8 cellular contexts compared by ENCODE assay signal in genomic region chr9:75087279-75087823, GRCh38. TPM values are rescaled to one million over a fixed set of nuclear protein-coding genes. Genes with fewer than 3 reads are reported as not detected.
DNase-seq lines count a peak whose midpoint lies in the region; ATAC-seq and TF ChIP-seq lines count a peak whose summit lies in the region.

No MANE protein-coding gene starts in this region.

- H3K36me3 Mint-ChIP-seq in activated T-cell treated with anti-CD3 and anti-CD28 coated beads, Interleukin-2, amount 50 U/mL, for 72 hours (ENCODE audit: insufficient read depth in 2 of 2): peaks cover 5 to 6% of the 10 kb centered on the region in 2 donors

- H3K4me3 ChIP-seq in fibroblast of villous mesenchyme (ENCODE audit: low read depth, low read length) (peak overlapping the region; percentile 90), ovary (peak overlapping the region; percentile 94)

- TF ChIP-seq CTCF in fibroblast of villous mesenchyme (IDR thresholded peaks at IDR 0.05; ENCODE audit: insufficient read depth, low read depth, low read length) (no peak), ovary (IDR thresholded peaks at IDR 0.05) (no peak)

- peak overlapping the region; percentile 93 to 98 for H3K4me3 Mint-ChIP-seq in activated T-cell treated with anti-CD3 and anti-CD28 coated beads, Interleukin-2, amount 50 U/mL, for 72 hours

- no peak for TF ChIP-seq EP300 in ovary (IDR thresholded peaks at IDR 0.05)

- WGBS in ovary, 3 donors: 2 to 12% (median 6%) methylated on average over 20 of the region's 20 CpGs

- ATAC-seq in HG02610 (IDR thresholded peaks at IDR 0.05; ENCODE audit: unreplicated experiment): peak; percentile 19
- ATAC-seq in activated T-cell treated with anti-CD3 and anti-CD28 coated beads, Interleukin-2, amount 50 U/mL, for 72 hours (replicated peaks in 1 of 2): no peak

- peak overlapping the region; percentile 86 to 97 for H3K27ac ChIP-seq in ovary

- intact Hi-C loops in ovary (cut with DNase I): loop anchor here in 1 of 4 donors (10.0 kb wide), 1 partner anchor 133 kb away; the partner anchor contains the start of gene C9orf40

- no peaks in the 10 kb centered on the region for H3K27me3 Mint-ChIP-seq in activated T-cell treated with anti-CD3 and anti-CD28 coated beads, Interleukin-2, amount 50 U/mL, for 72 hours (ENCODE audit: low read depth)

- peaks cover 13% of the 10 kb centered on the region for H3K4me1 ChIP-seq in ovary (ENCODE audit: insufficient read depth)

- H3K9me3 Mint-ChIP-seq in activated T-cell treated with anti-CD3 and anti-CD28 coated beads, Interleukin-2, amount 50 U/mL, for 72 hours: no peaks in the 10 kb centered on the region

- no peaks in the 10 kb centered on the region for H3K27me3 ChIP-seq in ovary

- DNase-seq in SIG-M5 treated with dmso at 0.1 percent for 504 hours (lab: John Stamatoyannopoulos, UW; ENCODE audit: unreplicated experiment) (peak; percentile 8), SIG-M5 (lab: John Stamatoyannopoulos, UW) (no peak), NCI-H2196 (lab: John Stamatoyannopoulos, UW; ENCODE audit: unreplicated experiment) (peak; percentile 11), fibroblast of villous mesenchyme (ENCODE audit: low read depth) (peak; percentile 68), ovary (peak in 3 of 5 donors; percentile 43 to 51 (median 46)), NCI-H128 (lab: John Stamatoyannopoulos, UW; ENCODE audit: unreplicated experiment) (no peak)
- peak; percentile 51 to 57 for DNase-seq in activated T-cell treated with anti-CD3 and anti-CD28 coated beads, Interleukin-2, amount 50 U/mL, for 72 hours

- H3K4me1 Mint-ChIP-seq in activated T-cell treated with anti-CD3 and anti-CD28 coated beads, Interleukin-2, amount 50 U/mL, for 72 hours (ENCODE audit: low read depth): peaks cover 67% of the 10 kb centered on the region

- peak overlapping the region; percentile 97 for H3K27ac Mint-ChIP-seq in activated T-cell treated with anti-CD3 and anti-CD28 coated beads, Interleukin-2, amount 50 U/mL, for 72 hours

- TF ChIP-seq POLR2A in ovary (IDR thresholded peaks at IDR 0.05): no peak

- H3K9me3 ChIP-seq in ovary: no peaks in the 10 kb centered on the region

- no peaks in the 10 kb centered on the region for H3K36me3 ChIP-seq in ovary

RNA-seq across cellular contexts. Expression of gene NMRK1, which starts 0.6 kb away (rescaled TPM):
- total RNA-seq in activated T-cell treated with anti-CD3 and anti-CD28 coated beads, Interleukin-2, amount 50 U/mL, for 72 hours: 10 to 100 TPM; 41.0 to 59.3 TPM
- 8.6 and 11.9 TPM in 2 replicates for total RNA-seq in fibroblast of villous mesenchyme
- total RNA-seq in ovary: 10 to 100 TPM; 14.6 to 40.0 (median 22.5) TPM
- polyA plus RNA-seq in ovary: 10 to 100 TPM; 31.9 to 33.4 TPM

RNA-seq across cellular contexts. Expression of gene OSTF1, which starts 1.0 kb away (rescaled TPM):
- total RNA-seq in activated T-cell treated with anti-CD3 and anti-CD28 coated beads, Interleukin-2, amount 50 U/mL, for 72 hours: 100 to 1,000 TPM in 1 of 2 donors, 10 to 100 TPM in 1; 71.9 to 109 TPM
- total RNA-seq in fibroblast of villous mesenchyme (30.6 and 31.1 TPM in 2 replicates), ovary (10 to 100 TPM; 15.1 to 46.9 (median 20.0) TPM)
- polyA plus RNA-seq in ovary: 10 to 100 TPM; 16.3 to 43.2 TPM

RNA-seq across cellular contexts. Expression of gene CARNMT1, which starts 59.3 kb away (rescaled TPM):
- 10 to 100 TPM; 18.6 to 19.8 TPM for total RNA-seq in activated T-cell treated with anti-CD3 and anti-CD28 coated beads, Interleukin-2, amount 50 U/mL, for 72 hours
- total RNA-seq in fibroblast of villous mesenchyme (26.4 and 42.7 TPM in 2 replicates), ovary (10 to 100 TPM; 10.5 to 21.9 (median 17.1) TPM)
- 1 to 10 TPM; 3.7 to 9.5 TPM for polyA plus RNA-seq in ovary

Comparison
In these comparisons a context has a peak if more than half of its experiments do, and no peak if none do; other contexts are left out.
1. DNase-seq: peak in SIG-M5 treated with dmso at 0.1 percent for 504 hours (single experiment), NCI-H2196 (single experiment), activated T-cell treated with anti-CD3 and anti-CD28 coated beads, Interleukin-2, amount 50 U/mL, for 72 hours (2 of 2), fibroblast of villous mesenchyme (single experiment) and ovary (3 of 5); none in SIG-M5 (single experiment) and NCI-H128 (single experiment).